In genomic region chr3:31503456-31503855, GRCh38 we compare ENCODE assay signal across 19 cellular contexts. TPM values are rescaled to one million over a fixed set of nuclear protein-coding genes. Genes with fewer than 3 reads are reported as not detected.
DNase-seq lines count a peak whose midpoint lies in the region; ATAC-seq and TF ChIP-seq lines count a peak whose summit lies in the region.
"Had no signal": no experiment of that assay in that cellular context is flagged by ENCODE, and none has a peak within 500 bp of the region (broad histone marks: within the 10 kb centered on the region; RNA-seq: fewer than 3 reads in every experiment).

No MANE protein-coding gene starts in this region.

- H3K4me3 ChIP-seq in A673 (ENCODE audit: low read depth, low read length, poor library complexity, severe bottlenecking): no peak overlapping the region
- H3K4me3 ChIP-seq in HEK293 (ENCODE audit: low read depth, low read length): no peak overlapping the region
- H3K4me3 ChIP-seq in epithelial cell of esophagus (ENCODE audit: low read length): no peak overlapping the region
- H3K4me3 ChIP-seq in spleen: no peak overlapping the region
- H3K4me3 ChIP-seq: A549, GM23338 had no signal

- H3K4me1 ChIP-seq in A673 (ENCODE audit: insufficient read depth, low read length, poor library complexity, severe bottlenecking): peaks cover 7% of the 10 kb centered on the region
- no peaks in the 10 kb centered on the region for H3K4me1 ChIP-seq in HEK293 (ENCODE audit: control insufficient read depth, insufficient read depth, low read length)
- H3K4me1 ChIP-seq in spleen: peaks cover 0 to 7% (median 0%) of the 10 kb centered on the region in 6 donors
- H3K4me1 ChIP-seq: A549 had no signal

- in situ Hi-C loops in GM13977 (cut with MboI; ENCODE audit: low pct_unique_long_range_greater_than_20kb, low sequenced_read_pairs, unreplicated experiment): no loop called here

- ATAC-seq in activated CD4-positive, alpha-beta T cell treated with anti-CD3 and anti-CD28 coated beads for 36 hours: no peak
- ATAC-seq: A549, GM23338, Panc1 had no signal

- no peak for TF ChIP-seq POLR2A in spleen (IDR thresholded peaks at IDR 0.05)

- WGBS in spleen, 5 donors: 68 to 93% (median 86%) methylated on average over 4 of the region's 4 CpGs

- no peaks in the 10 kb centered on the region for H3K27me3 ChIP-seq in A673 (replicated peaks; ENCODE audit: insufficient read depth, low read depth, low read length, poor library complexity)
- no peaks in the 10 kb centered on the region for H3K27me3 ChIP-seq in spleen (replicated peaks in 1 of 7)

- no peaks in the 10 kb centered on the region for H3K9me3 Mint-ChIP-seq in activated CD4-positive, alpha-beta T cell treated with anti-CD3 and anti-CD28 coated beads for 36 hours (ENCODE audit: low read depth)
- H3K9me3 Mint-ChIP-seq: GM23338 had no signal

- no peak overlapping the region for H3K27ac Mint-ChIP-seq in activated CD4-positive, alpha-beta T cell treated with anti-CD3 and anti-CD28 coated beads for 36 hours
- H3K27ac Mint-ChIP-seq: GM23338 had no signal

- BruUV-seq in A673 (replicated peaks; lab: Mats Ljungman, UMichigan): no TSS peak

- H3K4me1 Mint-ChIP-seq in activated CD4-positive, alpha-beta T cell treated with anti-CD3 and anti-CD28 coated beads for 36 hours: peaks cover 36% of the 10 kb centered on the region

- DNase-seq in A673 (ENCODE audit: low spot score) (peak; percentile 31), NCI-H69 (lab: John Stamatoyannopoulos, UW) (peak; percentile 84), epithelial cell of esophagus (ENCODE audit: low read depth) (peak; percentile 72), glomerular visceral epithelial cell (ENCODE audit: extremely low spot score) (no peak), GM13977 (ENCODE audit: low spot score) (no peak), spleen (no peak)
- no peak for DNase-seq in activated CD4-positive, alpha-beta T cell treated with anti-CD3 and anti-CD28 coated beads for 36 hours
- DNase-seq: AML-193, DMS79 treated with DMSO at 0.1 percent for 48 hours, GDM1, NCI-H1694 treated with DMSO at 0.1 percent for 48 hours, NCI-H2171 treated with DMSO at 0.1 percent for 48 hours, NCI-H524 treated with DMSO at 0.1 percent for 48 hours, SHP77 treated with DMSO at 0.1 percent for 48 hours had no signal

- intact Hi-C loops in A673 (cut with micrococcal nuclease; ENCODE audit: unreplicated experiment) (no loop called here), spleen (cut with DNase I; ENCODE audit: low total_unique reads) (no loop called here)
- intact Hi-C loops in activated CD4-positive, alpha-beta T cell treated with anti-CD3 and anti-CD28 coated beads for 36 hours (cut with DNase I, micrococcal nuclease): no loop called here

- H3K27ac ChIP-seq in A673 (ENCODE audit: low read depth, low read length, poor library complexity, severe bottlenecking) (no peak overlapping the region), HEK293 (ENCODE audit: extremely low read depth, low read depth, low read length) (no peak overlapping the region), spleen (no peak overlapping the region)
- H3K27ac ChIP-seq: A549, HL-60 had no signal

- CTCF ChIA-PET in A673 (lab: Charles Lee): no interaction called here
- CTCF ChIA-PET in HEK293 (lab: Yijun Ruan, JAX): interaction anchor here (0.6 kb wide), 1 partner anchor 37 kb away, joined by 3 read pairs; no protein-coding TSS in a partner anchor
- CTCF ChIA-PET in activated CD4-positive, alpha-beta T cell treated with anti-CD3 and anti-CD28 coated beads for 36 hours (lab: Charles Lee): interaction anchor here (0.7 kb wide), 1 partner anchor 235 kb away, joined by 3 read pairs; no protein-coding TSS in a partner anchor

- POLR2A ChIA-PET in A673 (lab: Charles Lee; ENCODE audit: low non-redundant PET): no interaction called here
- POLR2A ChIA-PET in HEK293 (lab: Yijun Ruan, JAX): no interaction called here
- POLR2A ChIA-PET in activated CD4-positive, alpha-beta T cell treated with anti-CD3 and anti-CD28 coated beads for 36 hours (lab: Charles Lee): no interaction called here

- H3K4me3 Mint-ChIP-seq in activated CD4-positive, alpha-beta T cell treated with anti-CD3 and anti-CD28 coated beads for 36 hours: no peak overlapping the region
- H3K4me3 Mint-ChIP-seq: GM23338 had no signal

- TF ChIP-seq CTCF in A673 (conservative IDR thresholded peaks at IDR 0.05; ENCODE audit: low read depth, low read length) (no peak), HEK293 (tag by site-specific recombination; IDR thresholded peaks at IDR 0.05) (no peak), epithelial cell of esophagus (IDR thresholded peaks at IDR 0.05; ENCODE audit: insufficient read depth, low read depth, low read length, missing control alignments) (no peak), GM13977 (IDR thresholded peaks at IDR 0.05; ENCODE audit: extremely low read depth, insufficient read depth, missing control alignments) (no peak), spleen (IDR thresholded peaks at IDR 0.05 in 8 of 11, conservative IDR thresholded peaks at IDR 0.05 in 3 of 11) (no peak)

- no peaks in the 10 kb centered on the region for H3K27me3 Mint-ChIP-seq in activated CD4-positive, alpha-beta T cell treated with anti-CD3 and anti-CD28 coated beads for 36 hours

- H3K36me3 ChIP-seq in A673 (ENCODE audit: insufficient read depth, low read length, poor library complexity, severe bottlenecking): no peaks in the 10 kb centered on the region
- no peaks in the 10 kb centered on the region for H3K36me3 ChIP-seq in HEK293 (ENCODE audit: control insufficient read depth in 2 of 2, insufficient read depth in 1 of 2, low read length in 2 of 2)
- H3K36me3 ChIP-seq in spleen: no peaks in the 10 kb centered on the region

- H3K9me3 ChIP-seq in A673 (ENCODE audit: low read depth, low read length, poor library complexity, severe bottlenecking): no peaks in the 10 kb centered on the region
- H3K9me3 ChIP-seq in HEK293 (ENCODE audit: control insufficient read depth, insufficient read depth, low read depth, low read length): no peaks in the 10 kb centered on the region
- no peaks in the 10 kb centered on the region for H3K9me3 ChIP-seq in spleen
- H3K9me3 ChIP-seq: A549 had no signal

- H3K36me3 Mint-ChIP-seq in activated CD4-positive, alpha-beta T cell treated with anti-CD3 and anti-CD28 coated beads for 36 hours (ENCODE audit: low read depth): no peaks in the 10 kb centered on the region

TF ChIP-seq in HEK293, 187 proteins besides CTCF, POLR2A, EP300 and RAD21:
- TF ChIP-seq ZBTB49 (tag by site-specific recombination; IDR thresholded peaks at IDR 0.05; ENCODE audit: low read depth) (no peak), ZFHX2 (tag by site-specific recombination; conservative IDR thresholded peaks at IDR 0.05) (0 out of 2 replicates have a peak, but pooled peaks have one; percentile 9), OSR2 (tag by site-specific recombination; IDR thresholded peaks at IDR 0.05) (peak; percentile 53; the same call in 1 of the 2 replicates), GLI2 (tag by site-specific recombination; IDR thresholded peaks at IDR 0.05; ENCODE audit: borderline replicate concordance, low read depth) (no peak), ZNF335 (tag by site-specific recombination; conservative IDR thresholded peaks at IDR 0.05) (peak; percentile 61)

RNA-seq across cellular contexts. Expression of gene STT3B, which starts 29.3 kb away (rescaled TPM):
- total RNA-seq in A673 (2021): 129 and 137 TPM in 2 replicates
- 100 to 1,000 TPM; 104 to 148 TPM for total RNA-seq in activated CD4-positive, alpha-beta T cell treated with anti-CD3 and anti-CD28 coated beads for 36 hours
- total RNA-seq in spleen: 100 to 1,000 TPM in 2 of 7 donors, 10 to 100 TPM in 5; 77.3 to 128 (median 94.2) TPM
- polyA plus RNA-seq in spleen: 10 to 100 TPM; 28.4 to 35.2 (median 31.9) TPM

Comparison
In these comparisons a context has a peak if more than half of its experiments do, and no peak if none do; other contexts are left out.
1. DNase-seq: peak in A673 (single experiment), NCI-H69 (single experiment) and epithelial cell of esophagus (single experiment); none in activated CD4-positive, alpha-beta T cell treated with anti-CD3 and anti-CD28 coated beads for 36 hours (single experiment), glomerular visceral epithelial cell (single experiment), GM13977 (single experiment) and spleen (single experiment).